In the genomic region with DNA sequence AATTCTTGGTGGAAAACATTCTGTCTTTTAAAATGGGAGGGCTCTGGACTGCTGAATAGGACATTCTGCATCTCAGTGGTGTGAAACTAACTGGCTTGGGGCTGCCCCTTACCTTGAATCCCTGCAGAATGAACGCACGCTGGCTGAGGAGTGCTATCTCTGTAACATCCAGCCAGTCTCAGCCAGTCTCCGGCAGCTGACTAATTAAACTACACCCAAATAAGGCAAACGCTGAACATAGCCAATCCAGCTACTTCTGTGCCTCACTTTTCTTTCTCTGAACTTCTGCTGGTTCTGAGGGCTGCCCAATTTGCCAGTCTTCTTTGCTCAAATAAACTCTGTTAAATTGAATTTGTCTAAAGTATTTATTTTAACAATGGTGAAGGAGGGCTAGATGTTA, we compare ENCODE assay signal across 20 cellular contexts.
DNase-seq lines count a peak whose midpoint lies in the region; ATAC-seq, FAIRE-seq and TF ChIP-seq lines count a peak whose summit lies in the region.
"Had no signal": no experiment of that assay in that cellular context is flagged by ENCODE, and none has a peak within 500 bp of the region (broad histone marks: within the 10 kb centered on the region; RNA-seq: fewer than 3 reads in every experiment).

No MANE protein-coding gene starts in this region.

- TF ChIP-seq POLR2A in K562 (conservative IDR thresholded peaks at IDR 0.05) = no peak

- no TSS peak for BruUV-seq in K562 (replicated peaks; lab: Mats Ljungman, UMichigan)

- 0 out of 3 replicates have a peak, but pooled peaks have one; percentile 36 for ATAC-seq in K562
- ATAC-seq in HG02973 (IDR thresholded peaks at IDR 0.05; ENCODE audit: unreplicated experiment) = no peak
- ATAC-seq: Panc1, Right ventricle myocardium inferior had no signal

- H3K27me3 ChIP-seq in left ventricle myocardium inferior (ENCODE audit: low read depth) (no peaks in the 10 kb centered on the region), K562 (ENCODE audit: control insufficient read depth in 2 of 2, insufficient read depth in 2 of 2, low read length in 2 of 2) (peaks cover 3 to 37% of the 10 kb centered on the region in 2 experiments; a peak in 3 of 5 replicates), mesendoderm (ENCODE audit: insufficient read depth, low read length, poor library complexity) (no peaks in the 10 kb centered on the region)

- H2AFZ ChIP-seq in K562 (ENCODE audit: low read depth, low read length) = no peak overlapping the region

- no peaks in the 10 kb centered on the region for H3K79me1 ChIP-seq in mesendoderm (ENCODE audit: low read length)

- intact Hi-C loops in cardiac septum (cut with DNase I) = no loop called here
- intact Hi-C loops in left ventricle myocardium inferior (cut with micrococcal nuclease) = no loop called here
- intact Hi-C loops in K562 (cut with micrococcal nuclease) = no loop called here

- no peaks in the 10 kb centered on the region for H3K4me1 ChIP-seq in left ventricle myocardium inferior
- H3K4me1 ChIP-seq in K562 (replicated peaks in 1 of 2; ENCODE audit: control insufficient read depth in 2 of 2, insufficient read depth in 2 of 2, low read length in 2 of 2) = no peaks in the 10 kb centered on the region; a peak in 1 of 5 replicates
- H3K4me1 ChIP-seq in mesendoderm (ENCODE audit: control insufficient read depth, low read depth, low read length) = peaks cover 11% of the 10 kb centered on the region

- H2BK120ac ChIP-seq in mesendoderm (ENCODE audit: low read depth, low read length) = no peak overlapping the region

- no peak for TF ChIP-seq EP300 in K562 (IDR thresholded peaks at IDR 0.05; ENCODE audit: low read length)

- TF ChIP-seq RAD21 in K562 (CRISPR knock-in tag; conservative IDR thresholded peaks at IDR 0.05 in 1 of 2, IDR thresholded peaks at IDR 0.05 in 1 of 2) = no peak

- H3K9me3 ChIP-seq in left ventricle myocardium inferior (replicated peaks) = no peaks in the 10 kb centered on the region
- no peaks in the 10 kb centered on the region for H3K9me3 ChIP-seq in K562 (replicated peaks; ENCODE audit: control insufficient read depth, insufficient read depth, low read depth, low read length)
- H3K9me3 ChIP-seq: HAP-1 had no signal

- in situ Hi-C loops in K562 (cut with MboI) = no loop called here

- H2BK15ac ChIP-seq in mesendoderm (replicated peaks; ENCODE audit: low read depth) = no peak overlapping the region

- no peak overlapping the region for H2AK5ac ChIP-seq in mesendoderm (ENCODE audit: low read length)

- no peak overlapping the region for H3K9ac ChIP-seq in K562 (ENCODE audit: insufficient read depth in 1 of 2, low read depth in 2 of 2, low read length in 2 of 2)
- H3K9ac ChIP-seq in mesendoderm (ENCODE audit: low read length) = no peak overlapping the region

- CTCF ChIA-PET in K562 (lab: Yijun Ruan, JAX; ENCODE audit: low intra/inter-chr PET ratio) = no interaction called here

- no peak overlapping the region for H3K4me2 ChIP-seq in K562 (ENCODE audit: insufficient read depth, low read length)
- no peak overlapping the region for H3K4me2 ChIP-seq in mesendoderm (ENCODE audit: low read length)

- no peak for TF ChIP-seq CTCF in left ventricle myocardium inferior (IDR thresholded peaks at IDR 0.05; ENCODE audit: borderline replicate concordance)
- no peak for TF ChIP-seq CTCF in K562 (IDR thresholded peaks at IDR 0.05 in 2 of 3, conservative IDR thresholded peaks at IDR 0.05 in 1 of 3; ENCODE audit: insufficient read depth in 2 of 3, low read depth in 1 of 3, low read length in 3 of 3)
- TF ChIP-seq CTCF in GM20000 (IDR thresholded peaks at IDR 0.05; ENCODE audit: extremely low read depth, missing control alignments) = no peak

- 4% methylated on average over 4 of the region's 4 CpGs for WGBS in K562 (ENCODE audit: insufficient coverage, low coverage, missing lambda C conversion rate)
- WGBS in mesendoderm (ENCODE audit: extremely low coverage, insufficient coverage, low lambda C conversion rate) = no CpG with 5 or more reads among the region's 4 CpGs

- no peaks in the 10 kb centered on the region for H4K20me1 ChIP-seq in K562 (replicated peaks; ENCODE audit: control insufficient read depth, insufficient read depth, low read length)

- H2BK5ac ChIP-seq in mesendoderm (ENCODE audit: low read length) = no peak overlapping the region

- DNase-seq in cardiac septum (ENCODE audit: low spot score) (peak; percentile 43), left ventricle myocardium inferior (no peak), K562 (ENCODE audit: extremely low read depth in 1 of 4, low spot score in 3 of 4) (no peak), mesendoderm (peak; percentile 46), GM20000 (ENCODE audit: low spot score) (no peak), substantia nigra (lab: John Stamatoyannopoulos, UW) (no peak)
- no peak for DNase-seq in stimulated activated CD4-positive, alpha-beta T cell treated with anti-CD3 and anti-CD28 coated beads, Interleukin-4, amount 100 ng/mL, for 24 hours
- DNase-seq: AML-193; Calu3; CD4-positive, alpha-beta T cell; DND-41; MV-4-11; NCI-H1417 treated with DMSO at 0.1 percent for 48 hours; NCI-H2081; NCI-H226; NCI-H526 treated with DMSO at 0.1 percent for 48 hours had no signal

- H3K79me2 ChIP-seq in K562 (ENCODE audit: control insufficient read depth, insufficient read depth, low read length) (no peaks in the 10 kb centered on the region), mesendoderm (ENCODE audit: control insufficient read depth, insufficient read depth, low read length) (no peaks in the 10 kb centered on the region)

- H3K23ac ChIP-seq in mesendoderm (ENCODE audit: low read length) = no peak overlapping the region

- POLR2A ChIA-PET in K562 (lab: Yijun Ruan, JAX) = no interaction called here

- H3K4ac ChIP-seq in mesendoderm (ENCODE audit: low read depth, low read length) = no peak overlapping the region

- H3K36me3 ChIP-seq in left ventricle myocardium inferior (no peaks in the 10 kb centered on the region), K562 (ENCODE audit: control insufficient read depth, insufficient read depth, low read length) (no peaks in the 10 kb centered on the region), mesendoderm (ENCODE audit: control insufficient read depth, insufficient read depth, low read length) (no peaks in the 10 kb centered on the region)
- H3K36me3 ChIP-seq: HAP-1 had no signal

- H3K4me3 ChIP-seq in left ventricle myocardium inferior = no peak overlapping the region
- no peak overlapping the region for H3K4me3 ChIP-seq in K562
- H3K4me3 ChIP-seq in mesendoderm (ENCODE audit: low read length) = no peak overlapping the region
- H3K4me3 ChIP-seq: HAP-1 had no signal

- no peak overlapping the region for H3K18ac ChIP-seq in mesendoderm (ENCODE audit: low read length)

- no peak overlapping the region for H4K5ac ChIP-seq in mesendoderm (ENCODE audit: low read length)

- H3K9me1 ChIP-seq in K562 (ENCODE audit: control insufficient read depth, insufficient read depth, low read length) = no peaks in the 10 kb centered on the region

- H3K27ac ChIP-seq in left ventricle myocardium inferior (replicated peaks) (no peak overlapping the region), K562 (ENCODE audit: extremely low read depth, low read depth, low read length) (no peak overlapping the region), mesendoderm (ENCODE audit: low read depth, low read length) (no peak overlapping the region), substantia nigra (ENCODE audit: low read depth, low read length, poor library complexity, severe bottlenecking) (no peak overlapping the region)

- H3K56ac ChIP-seq in mesendoderm (ENCODE audit: low read length) = no peak overlapping the region

- no peak for FAIRE-seq in K562 (lab: Jason Lieb, UNC)

- H4K8ac ChIP-seq in mesendoderm (ENCODE audit: low read depth, low read length) = no peak overlapping the region

TF ChIP-seq in K562, 482 proteins besides CTCF, POLR2A, EP300 and RAD21 (continues in another document):
- TF ChIP-seq RBM15 (IDR thresholded peaks at IDR 0.05; ENCODE audit: insufficient read depth, low read length) (no peak), ZNF224 (CRISPR knock-in tag; IDR thresholded peaks at IDR 0.05) (no peak), SRF (CRISPR knock-in tag; IDR thresholded peaks at IDR 0.05) (peak in 1 of 2 experiments; percentile 91; a peak in 2 of 4 replicates), BCL6 (CRISPR knock-in tag; IDR thresholded peaks at IDR 0.05) (no peak), KLF16 (IDR thresholded peaks at IDR 0.05) (peak; percentile 60; the same call in 1 of the 2 replicates), ELF1 (tag; IDR thresholded peaks at IDR 0.05) (no peak), PHTF2 (CRISPR knock-in tag; IDR thresholded peaks at IDR 0.05) (no peak)
- TF ChIP-seq, protein P1, sequence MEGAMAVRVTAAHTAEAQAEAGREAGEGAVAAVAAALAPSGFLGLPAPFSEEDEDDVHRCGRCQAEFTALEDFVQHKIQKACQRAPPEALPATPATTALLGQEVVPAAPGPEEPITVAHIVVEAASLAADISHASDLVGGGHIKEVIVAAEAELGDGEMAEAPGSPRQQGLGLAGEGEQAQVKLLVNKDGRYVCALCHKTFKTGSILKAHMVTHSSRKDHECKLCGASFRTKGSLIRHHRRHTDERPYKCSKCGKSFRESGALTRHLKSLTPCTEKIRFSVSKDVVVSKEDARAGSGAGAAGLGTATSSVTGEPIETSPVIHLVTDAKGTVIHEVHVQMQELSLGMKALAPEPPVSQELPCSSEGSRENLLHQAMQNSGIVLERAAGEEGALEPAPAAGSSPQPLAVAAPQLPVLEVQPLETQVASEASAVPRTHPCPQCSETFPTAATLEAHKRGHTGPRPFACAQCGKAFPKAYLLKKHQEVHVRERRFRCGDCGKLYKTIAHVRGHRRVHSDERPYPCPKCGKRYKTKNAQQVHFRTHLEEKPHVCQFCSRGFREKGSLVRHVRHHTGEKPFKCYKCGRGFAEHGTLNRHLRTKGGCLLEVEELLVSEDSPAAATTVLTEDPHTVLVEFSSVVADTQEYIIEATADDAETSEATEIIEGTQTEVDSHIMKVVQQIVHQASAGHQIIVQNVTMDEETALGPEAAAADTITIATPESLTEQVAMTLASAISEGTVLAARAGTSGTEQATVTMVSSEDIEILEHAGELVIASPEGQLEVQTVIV (CRISPR knock-in tag; IDR thresholded peaks at IDR 0.05; ENCODE audit: borderline replicate concordance) = no peak
- TF ChIP-seq, protein P2, sequence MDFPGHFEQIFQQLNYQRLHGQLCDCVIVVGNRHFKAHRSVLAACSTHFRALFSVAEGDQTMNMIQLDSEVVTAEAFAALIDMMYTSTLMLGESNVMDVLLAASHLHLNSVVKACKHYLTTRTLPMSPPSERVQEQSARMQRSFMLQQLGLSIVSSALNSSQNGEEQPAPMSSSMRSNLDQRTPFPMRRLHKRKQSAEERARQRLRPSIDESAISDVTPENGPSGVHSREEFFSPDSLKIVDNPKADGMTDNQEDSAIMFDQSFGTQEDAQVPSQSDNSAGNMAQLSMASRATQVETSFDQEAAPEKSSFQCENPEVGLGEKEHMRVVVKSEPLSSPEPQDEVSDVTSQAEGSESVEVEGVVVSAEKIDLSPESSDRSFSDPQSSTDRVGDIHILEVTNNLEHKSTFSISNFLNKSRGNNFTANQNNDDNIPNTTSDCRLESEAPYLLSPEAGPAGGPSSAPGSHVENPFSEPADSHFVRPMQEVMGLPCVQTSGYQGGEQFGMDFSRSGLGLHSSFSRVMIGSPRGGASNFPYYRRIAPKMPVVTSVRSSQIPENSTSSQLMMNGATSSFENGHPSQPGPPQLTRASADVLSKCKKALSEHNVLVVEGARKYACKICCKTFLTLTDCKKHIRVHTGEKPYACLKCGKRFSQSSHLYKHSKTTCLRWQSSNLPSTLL (IDR thresholded peaks at IDR 0.05) = no peak

Comparison
In these comparisons a context has a peak if more than half of its experiments do, and no peak if none do; other contexts are left out.
1. DNase-seq: peak in cardiac septum (single experiment) and mesendoderm (single experiment); none in left ventricle myocardium inferior (single experiment), K562 (0 of 4), GM20000 (single experiment), substantia nigra (0 of 49) and stimulated activated CD4-positive, alpha-beta T cell treated with anti-CD3 and anti-CD28 coated beads, Interleukin-4, amount 100 ng/mL, for 24 hours (single experiment).